Comparison of ENCODE assay signal across 7 cellular contexts in genomic region chr3:140505256-140505655, GRCh38.
DNase-seq lines count a peak whose midpoint lies in the region; ATAC-seq and TF ChIP-seq lines count a peak whose summit lies in the region.

No MANE protein-coding gene starts in this region.

- WGBS in adrenal gland, 4 donors, result 35 to 54% (median 47%) methylated on average over 3 of the region's 3 CpGs

- no peaks in the 10 kb centered on the region for H3K4me1 ChIP-seq in adrenal gland (replicated peaks in 1 of 2)

- H3K27ac ChIP-seq in adrenal gland, result no peak overlapping the region

- intact Hi-C loops in adrenal gland (cut with DNase I), result no loop called here

- H3K9me3 ChIP-seq in adrenal gland (replicated peaks in 1 of 3), result no peaks in the 10 kb centered on the region

- H3K27me3 ChIP-seq in adrenal gland, result no peaks in the 10 kb centered on the region

- TF ChIP-seq CTCF in nephron progenitor cell (IDR thresholded peaks at IDR 0.05) (no peak), adrenal gland (IDR thresholded peaks at IDR 0.05) (no peak)

- ATAC-seq in GM19023 (IDR thresholded peaks at IDR 0.05; ENCODE audit: unreplicated experiment) (peak; percentile 96), HG02610 (IDR thresholded peaks at IDR 0.05; ENCODE audit: unreplicated experiment) (peak; percentile 92), GM21528 (IDR thresholded peaks at IDR 0.05; ENCODE audit: low FRiP score, unreplicated experiment) (no peak)

- no peak overlapping the region for H3K27ac Mint-ChIP-seq in nephron progenitor cell

- H3K4me3 ChIP-seq in adrenal gland, result no peak overlapping the region

- no peaks in the 10 kb centered on the region for H3K36me3 ChIP-seq in adrenal gland (replicated peaks in 1 of 2)

- TF ChIP-seq POLR2A in adrenal gland (IDR thresholded peaks at IDR 0.05), result no peak

- no peaks in the 10 kb centered on the region for H3K9me3 Mint-ChIP-seq in nephron progenitor cell

- H3K27me3 Mint-ChIP-seq in nephron progenitor cell (ENCODE audit: low read depth, poor library complexity), result peaks cover 18% of the 10 kb centered on the region

- no peaks in the 10 kb centered on the region for H3K36me3 Mint-ChIP-seq in nephron progenitor cell (ENCODE audit: low read depth)

- no peak overlapping the region for H3K4me3 Mint-ChIP-seq in nephron progenitor cell

- DNase-seq in NCI-H2227 treated with DMSO at 0.1 percent for 48 hours (lab: John Stamatoyannopoulos, UW), result peak; percentile 6
- DNase-seq in nephron progenitor cell, result peak; percentile 8
- DNase-seq in NK-92 (lab: John Stamatoyannopoulos, UW; ENCODE audit: unreplicated experiment), result no peak
- DNase-seq in adrenal gland, result no peak

- H3K4me1 Mint-ChIP-seq in nephron progenitor cell, result peaks cover 35% of the 10 kb centered on the region

Comparison
In these comparisons a context has a peak if more than half of its experiments do, and no peak if none do; other contexts are left out.
1. DNase-seq: peak in NCI-H2227 treated with DMSO at 0.1 percent for 48 hours (single experiment) and nephron progenitor cell (single experiment); none in NK-92 (single experiment) and adrenal gland (0 of 7).